ENCODE assay signal across 25 cellular contexts in genomic region chr22:45529966-45530575, GRCh38. TPM values are rescaled to one million over a fixed set of nuclear protein-coding genes. Genes with fewer than 3 reads are reported as not detected.
DNase-seq lines count a peak whose midpoint lies in the region; ATAC-seq and TF ChIP-seq lines count a peak whose summit lies in the region.
"Had no signal": no experiment of that assay in that cellular context is flagged by ENCODE, and none has a peak within 500 bp of the region (broad histone marks: within the 10 kb centered on the region; RNA-seq: fewer than 3 reads in every experiment).

No MANE protein-coding gene starts in this region.

- TF ChIP-seq POLR2A in transverse colon (IDR thresholded peaks at IDR 0.05) (no peak), body of pancreas (IDR thresholded peaks at IDR 0.05) (no peak)

- no peak overlapping the region for H3K4me3 Mint-ChIP-seq in brain
- H3K4me3 Mint-ChIP-seq: activated CD8-positive, alpha-beta T cell treated with anti-CD3 and anti-CD28 coated beads, Interleukin-2, amount 10 ng/mL, durations not matched to agents 7 days and 5 days; activated naive CD4-positive, alpha-beta T cell treated with anti-CD3 and anti-CD28 coated beads for 36 hours; activated T-cell treated with anti-CD3 and anti-CD28 coated beads, Interleukin-2, amount 50 U/mL, for 24 hours; memory B cell; naive B cell; stimulated activated naive B cell treated with anti-CD40 and anti-IgM and Interleukin-4, amounts not matched to agents 10 μg/mL and 1 μg/mL and 100 μg/mL, for 72 hours had no signal

- H4K20me1 ChIP-seq in mammary epithelial cell (ENCODE audit: insufficient read depth, low read length), result no peaks in the 10 kb centered on the region

- no peaks in the 10 kb centered on the region for H3K27me3 Mint-ChIP-seq in brain

- no peak overlapping the region for H3K4me2 ChIP-seq in mammary epithelial cell (ENCODE audit: insufficient read depth, low read depth, low read length)

- WGBS in transverse colon (ENCODE audit: low coverage in 1 of 2), 2 donors, result 73 to 83% methylated on average over 8 to 11 of the region's 11 CpGs
- WGBS in body of pancreas, 2 donors, result 74 to 88% methylated on average over 11 of the region's 11 CpGs
- 95% methylated on average over 11 of the region's 11 CpGs for WGBS in mammary epithelial cell (ENCODE audit: low coverage, missing lambda C conversion rate)

- no peaks in the 10 kb centered on the region for H3K27me3 ChIP-seq in transverse colon
- H3K27me3 ChIP-seq in body of pancreas, result no peaks in the 10 kb centered on the region
- H3K27me3 ChIP-seq in mammary epithelial cell (ENCODE audit: insufficient read depth, low read length), result no peaks in the 10 kb centered on the region
- H3K27me3 ChIP-seq: ovary had no signal

- CTCF ChIA-PET in mammary epithelial cell (lab: Charles Lee; ENCODE audit: low non-redundant PET), result no interaction called here

- dilution Hi-C loops in mammary epithelial cell (cut with HindIII; ENCODE audit: low sequenced_read_pairs), result loop anchor here (5.0 kb wide), 2 partner anchors 72 to 258 kb away; no protein-coding TSS in a partner anchor

- H2AFZ ChIP-seq in mammary epithelial cell (ENCODE audit: low read depth, low read length), result no peak overlapping the region

- TF ChIP-seq CTCF in brain (conservative IDR thresholded peaks at IDR 0.05) (no peak), transverse colon (IDR thresholded peaks at IDR 0.05) (no peak), body of pancreas (IDR thresholded peaks at IDR 0.05) (no peak), mammary epithelial cell (conservative IDR thresholded peaks at IDR 0.05 in 1 of 2, IDR thresholded peaks at IDR 0.05 in 1 of 2; ENCODE audit: extremely low read depth in 1 of 2, insufficient read depth in 1 of 2, low read depth in 1 of 2, low read length in 2 of 2) (no peak)

- BruUV-seq in mammary epithelial cell (replicated peaks; lab: Mats Ljungman, UMichigan), result no TSS peak

- H3K36me3 ChIP-seq in transverse colon (no peaks in the 10 kb centered on the region), body of pancreas (replicated peaks in 1 of 2; ENCODE audit: insufficient read depth in 1 of 2, low read depth in 2 of 2) (no peaks in the 10 kb centered on the region), mammary epithelial cell (ENCODE audit: insufficient read depth, low read length) (peaks cover 4% of the 10 kb centered on the region)
- H3K36me3 ChIP-seq: ovary had no signal

- H3K27ac Mint-ChIP-seq in brain, result peak overlapping the region in 4 of 5 experiments; percentile 78 to 93 (median 91)
- H3K27ac Mint-ChIP-seq: activated CD8-positive, alpha-beta T cell treated with anti-CD3 and anti-CD28 coated beads, Interleukin-2, amount 10 ng/mL, durations not matched to agents 7 days and 5 days; activated naive CD4-positive, alpha-beta T cell treated with anti-CD3 and anti-CD28 coated beads for 36 hours; activated T-cell treated with anti-CD3 and anti-CD28 coated beads, Interleukin-2, amount 50 U/mL, for 24 hours; memory B cell; stimulated activated naive B cell treated with anti-CD40 and anti-IgM and Interleukin-4, amounts not matched to agents 10 μg/mL and 1 μg/mL and 100 μg/mL, for 72 hours had no signal

- TF ChIP-seq EP300 in transverse colon (IDR thresholded peaks at IDR 0.05; ENCODE audit: low read depth), result no peak

- H3K4me1 Mint-ChIP-seq in brain, result peaks cover 52% of the 10 kb centered on the region
- H3K4me1 Mint-ChIP-seq: memory B cell, naive B cell had no signal

- H3K4me3 ChIP-seq in transverse colon, result no peak overlapping the region
- H3K4me3 ChIP-seq in body of pancreas, result no peak overlapping the region
- H3K4me3 ChIP-seq in mammary epithelial cell (replicated peaks in 1 of 3; ENCODE audit: insufficient read depth in 1 of 3, low read depth in 2 of 3, low read length in 3 of 3), result no peak overlapping the region
- H3K4me3 ChIP-seq: ovary, thoracic aorta had no signal

- no peaks in the 10 kb centered on the region for H3K9me3 Mint-ChIP-seq in brain
- H3K9me3 Mint-ChIP-seq: activated naive CD4-positive, alpha-beta T cell treated with anti-CD3 and anti-CD28 coated beads for 36 hours; activated T-cell treated with anti-CD3 and anti-CD28 coated beads, Interleukin-2, amount 50 U/mL, for 24 hours; memory B cell; naive B cell; stimulated activated naive B cell treated with anti-CD40 and anti-IgM and Interleukin-4, amounts not matched to agents 10 μg/mL and 1 μg/mL and 100 μg/mL, for 72 hours had no signal

- in situ Hi-C loops in transverse colon (cut with MboI; ENCODE audit: low pct_ligation_motif_present in 1 of 4, low pct_unique_long_range_greater_than_20kb in 1 of 4, low sequenced_read_pairs in 3 of 4) (loop anchor here in 1 of 4 donors (25.0 kb wide), 1 partner anchor 268 kb away; no protein-coding TSS in a partner anchor), mammary epithelial cell (cut with MboI; ENCODE audit: low sequenced_read_pairs in 2 of 2) (no loop called here)

- DNase-seq in GM04503 (ENCODE audit: low read depth) (peak; percentile 56), iris pigment epithelial cell (ENCODE audit: low read depth) (peak; percentile 56), transverse colon (no peak), T-helper 9 cell (no peak), body of pancreas (no peak), mammary epithelial cell (no peak)
- DNase-seq: activated CD4-positive, CD25-positive, alpha-beta regulatory T cell; activated CD8-positive, alpha-beta T cell treated with anti-CD3 and anti-CD28 coated beads, Interleukin-2, amount 10 ng/mL, durations not matched to agents 7 days and 5 days; activated naive CD4-positive, alpha-beta T cell treated with anti-CD3 and anti-CD28 coated beads for 36 hours; activated T-cell treated with anti-CD3 and anti-CD28 coated beads, Interleukin-2, amount 50 U/mL, for 24 hours; aorta; COR-L47; DND-41; kidney; naive B cell; NCI-H1417 treated with DMSO at 0.1 percent for 48 hours; NCI-H524; ovary; stimulated activated CD4-positive, alpha-beta T cell treated with anti-CD3 and anti-CD28 coated beads, Interleukin-2, amount 100 ng/mL, for 24 hours; stimulated activated naive B cell treated with anti-CD40 and anti-IgM and Interleukin-4, amounts not matched to agents 10 μg/mL and 1 μg/mL and 100 μg/mL, for 72 hours; T1000 had no signal

- H3K4me1 ChIP-seq in transverse colon (peaks cover 0 to 11% (median 4%) of the 10 kb centered on the region in 4 donors), body of pancreas (no peaks in the 10 kb centered on the region), mammary epithelial cell (ENCODE audit: insufficient read depth, low read length) (peaks cover 19% of the 10 kb centered on the region)

- H3K27ac ChIP-seq in transverse colon (peak overlapping the region; percentile 36 to 58 (median 43)), body of pancreas (no peak overlapping the region), mammary epithelial cell (ENCODE audit: insufficient read depth, low read depth, low read length) (no peak overlapping the region)
- H3K27ac ChIP-seq: ovary, thoracic aorta had no signal

- no peak overlapping the region for H3K9ac ChIP-seq in mammary epithelial cell (ENCODE audit: insufficient read depth, low read length)

- H3K79me2 ChIP-seq in mammary epithelial cell (ENCODE audit: insufficient read depth, low read length), result no peaks in the 10 kb centered on the region

- peaks cover 24% of the 10 kb centered on the region for H3K36me3 Mint-ChIP-seq in brain
- H3K36me3 Mint-ChIP-seq: memory B cell, naive B cell had no signal

- H3K9me3 ChIP-seq in transverse colon, result no peaks in the 10 kb centered on the region
- H3K9me3 ChIP-seq in body of pancreas, result no peaks in the 10 kb centered on the region
- H3K9me3 ChIP-seq in mammary epithelial cell (replicated peaks; ENCODE audit: insufficient read depth, low read length), result no peaks in the 10 kb centered on the region
- H3K9me3 ChIP-seq: ovary, thoracic aorta had no signal

- ATAC-seq in body of pancreas, result no peak
- ATAC-seq in GM18858 (IDR thresholded peaks at IDR 0.05; ENCODE audit: unreplicated experiment), result no peak
- ATAC-seq: activated CD8-positive, alpha-beta T cell treated with anti-CD3 and anti-CD28 coated beads, Interleukin-2, amount 10 ng/mL, durations not matched to agents 7 days and 5 days; stimulated activated naive B cell treated with anti-CD40 and anti-IgM and Interleukin-4, amounts not matched to agents 10 μg/mL and 1 μg/mL and 100 μg/mL, for 72 hours had no signal

- intact Hi-C loops in transverse colon (cut with DNase I; ENCODE audit: low total_unique reads), result no loop called here
- intact Hi-C loops in body of pancreas (cut with DNase I), result no loop called here
- intact Hi-C loops in mammary epithelial cell (cut with micrococcal nuclease), result no loop called here

RNA-seq across cellular contexts. Expression of gene FBLN1, which starts 27.4 kb away (rescaled TPM):
- polyA plus RNA-seq in brain (ENCODE audit: insufficient read depth, low read depth, low replicate concordance) (135 TPM), mammary epithelial cell (66.8 TPM)
- total RNA-seq in transverse colon (10 to 100 TPM; 48.6 to 92.1 (median 68.9) TPM), body of pancreas (100 to 1,000 TPM in 1 of 2 donors, 10 to 100 TPM in 1; 97.0 to 119 TPM), mammary epithelial cell (100 to 1,000 TPM; 130 to 173 TPM)
- polyA minus RNA-seq in mammary epithelial cell, result 49.2 TPM
- total RNA-seq: activated CD8-positive, alpha-beta T cell treated with anti-CD3 and anti-CD28 coated beads, Interleukin-2, amount 10 ng/mL, durations not matched to agents 7 days and 5 days; activated naive CD4-positive, alpha-beta T cell treated with anti-CD3 and anti-CD28 coated beads for 36 hours had no signal

Comparison
In these comparisons a context has a peak if more than half of its experiments do, and no peak if none do; other contexts are left out.
1. DNase-seq: peak in GM04503 (single experiment) and iris pigment epithelial cell (single experiment); none in transverse colon (single experiment), T-helper 9 cell (single experiment), body of pancreas (0 of 4) and mammary epithelial cell (single experiment).
2. H3K27ac ChIP-seq: peak in transverse colon (4 of 4); none in body of pancreas (0 of 4) and mammary epithelial cell (single experiment).